In the genomic region with DNA sequence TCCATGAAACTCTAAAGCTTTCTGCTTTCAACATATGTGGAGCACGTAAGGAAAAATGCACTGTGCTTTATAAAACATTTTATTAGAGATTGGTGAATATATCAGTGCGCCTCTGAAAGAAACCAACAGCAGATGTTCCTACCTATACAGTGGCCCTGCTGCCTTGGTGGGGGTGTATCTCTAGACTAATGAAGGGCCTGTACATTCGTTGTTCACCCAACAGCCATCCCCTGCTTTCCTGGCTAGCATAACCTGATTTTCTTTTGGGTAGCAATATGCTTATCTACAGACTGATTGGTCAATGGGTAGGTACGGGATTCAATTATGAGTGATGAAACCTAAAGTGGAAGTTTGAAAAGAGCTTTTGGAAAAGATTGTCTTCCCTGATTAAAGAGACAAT, we compare ENCODE assay signal across 13 cellular contexts.
DNase-seq lines count a peak whose midpoint lies in the region; ATAC-seq and TF ChIP-seq lines count a peak whose summit lies in the region.
"Had no signal": no experiment of that assay in that cellular context is flagged by ENCODE, and none has a peak within 500 bp of the region (broad histone marks: within the 10 kb centered on the region; RNA-seq: fewer than 3 reads in every experiment).

No MANE protein-coding gene starts in this region.

- H3K79me2 ChIP-seq in DND-41 (ENCODE audit: insufficient read depth, low read length): peaks cover 99% of the 10 kb centered on the region

- peaks cover 29% of the 10 kb centered on the region for H3K36me3 Mint-ChIP-seq in activated naive CD4-positive, alpha-beta T cell treated with anti-CD3 and anti-CD28 coated beads, Interleukin-2, amount 50 U/mL, for 24 hours
- H3K36me3 Mint-ChIP-seq in activated naive CD4-positive, alpha-beta T cell treated with anti-CD3 and anti-CD28 coated beads, Interleukin-2, amount 50 U/mL, for 72 hours: peaks cover 7 to 35% of the 10 kb centered on the region in 2 donors
- H3K36me3 Mint-ChIP-seq in activated T-helper 17 cell treated with anti-CD3 and anti-CD28 coated beads, Interleukin-2, amount 50 U/mL, for 72 hours (ENCODE audit: low read depth): peaks cover 74% of the 10 kb centered on the region

- H3K9ac ChIP-seq in DND-41 (ENCODE audit: low read depth, low read length): no peak overlapping the region

- no peaks in the 10 kb centered on the region for H3K27me3 ChIP-seq in BE2C
- no peaks in the 10 kb centered on the region for H3K27me3 ChIP-seq in DND-41 (ENCODE audit: insufficient read depth, low read length, poor library complexity)
- H3K27me3 ChIP-seq in sigmoid colon: no peaks in the 10 kb centered on the region

- H3K4me1 ChIP-seq in BE2C (peaks cover 23% of the 10 kb centered on the region), DND-41 (ENCODE audit: insufficient read depth, low read length) (peaks cover 5% of the 10 kb centered on the region), sigmoid colon (peaks cover 0 to 15% (median 14%) of the 10 kb centered on the region in 4 donors)

- no peak overlapping the region for H3K4me2 ChIP-seq in DND-41 (ENCODE audit: insufficient read depth, low read length)
- H3K4me2 ChIP-seq: A549 had no signal

- TF ChIP-seq CTCF in BE2C (IDR thresholded peaks at IDR 0.05; ENCODE audit: low read depth, low read length) (no peak), DND-41 (IDR thresholded peaks at IDR 0.05; ENCODE audit: borderline replicate concordance, extremely low read depth, low read length, poor library complexity, severe bottlenecking) (no peak), sigmoid colon (IDR thresholded peaks at IDR 0.05) (no peak)

- H3K9me3 ChIP-seq in BE2C: no peaks in the 10 kb centered on the region
- H3K9me3 ChIP-seq in DND-41 (ENCODE audit: insufficient read depth, low read length, severe bottlenecking): no peaks in the 10 kb centered on the region
- H3K9me3 ChIP-seq in sigmoid colon: no peaks in the 10 kb centered on the region

- peak overlapping the region; percentile 65 for H3K27ac Mint-ChIP-seq in activated naive CD4-positive, alpha-beta T cell treated with anti-CD3 and anti-CD28 coated beads, Interleukin-2, amount 50 U/mL, for 24 hours
- H3K27ac Mint-ChIP-seq in activated naive CD4-positive, alpha-beta T cell treated with anti-CD3 and anti-CD28 coated beads, Interleukin-2, amount 50 U/mL, for 72 hours: no peak overlapping the region
- peak overlapping the region; percentile 18 for H3K27ac Mint-ChIP-seq in activated T-helper 17 cell treated with anti-CD3 and anti-CD28 coated beads, Interleukin-2, amount 50 U/mL, for 72 hours
- H3K27ac Mint-ChIP-seq: CD8-positive, alpha-beta T cell had no signal

- H3K9me3 Mint-ChIP-seq in activated naive CD4-positive, alpha-beta T cell treated with anti-CD3 and anti-CD28 coated beads, Interleukin-2, amount 50 U/mL, for 24 hours: no peaks in the 10 kb centered on the region
- peaks cover 0 to 3% of the 10 kb centered on the region in 2 donors for H3K9me3 Mint-ChIP-seq in activated naive CD4-positive, alpha-beta T cell treated with anti-CD3 and anti-CD28 coated beads, Interleukin-2, amount 50 U/mL, for 72 hours
- H3K9me3 Mint-ChIP-seq in activated T-helper 17 cell treated with anti-CD3 and anti-CD28 coated beads, Interleukin-2, amount 50 U/mL, for 72 hours: no peaks in the 10 kb centered on the region
- H3K9me3 Mint-ChIP-seq: CD8-positive, alpha-beta T cell had no signal

- H3K27me3 Mint-ChIP-seq in activated naive CD4-positive, alpha-beta T cell treated with anti-CD3 and anti-CD28 coated beads, Interleukin-2, amount 50 U/mL, for 24 hours: no peaks in the 10 kb centered on the region
- no peaks in the 10 kb centered on the region for H3K27me3 Mint-ChIP-seq in activated T-helper 17 cell treated with anti-CD3 and anti-CD28 coated beads, Interleukin-2, amount 50 U/mL, for 72 hours

- no peak overlapping the region for H3K4me3 Mint-ChIP-seq in activated naive CD4-positive, alpha-beta T cell treated with anti-CD3 and anti-CD28 coated beads, Interleukin-2, amount 50 U/mL, for 24 hours
- H3K4me3 Mint-ChIP-seq in activated T-helper 17 cell treated with anti-CD3 and anti-CD28 coated beads, Interleukin-2, amount 50 U/mL, for 72 hours: no peak overlapping the region
- H3K4me3 Mint-ChIP-seq: CD14-positive monocyte; CD8-positive, alpha-beta T cell had no signal

- intact Hi-C loops in sigmoid colon (cut with DNase I): no loop called here

- H2AFZ ChIP-seq in DND-41 (ENCODE audit: low read depth, low read length): no peak overlapping the region

- no peak for TF ChIP-seq EP300 in sigmoid colon (IDR thresholded peaks at IDR 0.05)

- H3K4me3 ChIP-seq in BE2C (ENCODE audit: low read depth, low read length) (no peak overlapping the region), DND-41 (ENCODE audit: low read depth in 1 of 2, low read length in 2 of 2) (no peak overlapping the region), sigmoid colon (no peak overlapping the region)
- H3K4me3 ChIP-seq: A549 had no signal

- WGBS in sigmoid colon, 2 donors: 86 to 95% methylated on average over 4 of the region's 4 CpGs

- H4K20me1 ChIP-seq in DND-41 (ENCODE audit: insufficient read depth, low read length): peaks cover 7% of the 10 kb centered on the region; the same call in 1 of the 2 replicates

- H3K27ac ChIP-seq in DND-41 (ENCODE audit: low read length): peak overlapping the region; percentile 20
- H3K27ac ChIP-seq in sigmoid colon: no peak overlapping the region

- H3K36me3 ChIP-seq in BE2C: peaks cover 6% of the 10 kb centered on the region
- peaks cover 86% of the 10 kb centered on the region for H3K36me3 ChIP-seq in DND-41 (ENCODE audit: insufficient read depth, low read length)
- H3K36me3 ChIP-seq in sigmoid colon: no peaks in the 10 kb centered on the region

- no peak for ATAC-seq in activated naive CD4-positive, alpha-beta T cell treated with anti-CD3 and anti-CD28 coated beads, Interleukin-2, amount 50 U/mL, for 72 hours
- no peak for ATAC-seq in DND-41 (ENCODE audit: insufficient read depth, low read depth)
- no peak for ATAC-seq in activated T-helper 17 cell treated with anti-CD3 and anti-CD28 coated beads, Interleukin-2, amount 50 U/mL, for 72 hours (replicated peaks)
- ATAC-seq: A549; CD8-positive, alpha-beta T cell had no signal

- no peak for DNase-seq in activated naive CD4-positive, alpha-beta T cell treated with anti-CD3 and anti-CD28 coated beads, Interleukin-2, amount 50 U/mL, for 72 hours (ENCODE audit: low spot score in 2 of 2)
- peak; percentile 56 for DNase-seq in BE2C
- no peak for DNase-seq in DND-41
- DNase-seq in sigmoid colon: no peak
- DNase-seq in kidney tubule cell (ENCODE audit: low spot score): no peak
- DNase-seq: CD8-positive, alpha-beta T cell; COR-L47; DMS53; HCEC 1CT had no signal

- no peak for TF ChIP-seq POLR2A in sigmoid colon (IDR thresholded peaks at IDR 0.05)

- peaks cover 40% of the 10 kb centered on the region for H3K4me1 Mint-ChIP-seq in activated naive CD4-positive, alpha-beta T cell treated with anti-CD3 and anti-CD28 coated beads, Interleukin-2, amount 50 U/mL, for 24 hours
- peaks cover 48% of the 10 kb centered on the region for H3K4me1 Mint-ChIP-seq in activated T-helper 17 cell treated with anti-CD3 and anti-CD28 coated beads, Interleukin-2, amount 50 U/mL, for 72 hours

Comparison
In these comparisons a context has a peak if more than half of its experiments do, and no peak if none do; other contexts are left out.
1. H3K27ac Mint-ChIP-seq: peak in activated naive CD4-positive, alpha-beta T cell treated with anti-CD3 and anti-CD28 coated beads, Interleukin-2, amount 50 U/mL, for 24 hours (single experiment) and activated T-helper 17 cell treated with anti-CD3 and anti-CD28 coated beads, Interleukin-2, amount 50 U/mL, for 72 hours (single experiment); none in activated naive CD4-positive, alpha-beta T cell treated with anti-CD3 and anti-CD28 coated beads, Interleukin-2, amount 50 U/mL, for 72 hours (0 of 2).